ENCODE assay signal across 15 cellular contexts in genomic region chr3:14923476-14923875, GRCh38. TPM values are rescaled to one million over a fixed set of nuclear protein-coding genes. Genes with fewer than 3 reads are reported as not detected.
DNase-seq lines count a peak whose midpoint lies in the region; ATAC-seq and TF ChIP-seq lines count a peak whose summit lies in the region.
"Had no signal": no experiment of that assay in that cellular context is flagged by ENCODE, and none has a peak within 500 bp of the region (broad histone marks: within the 10 kb centered on the region; RNA-seq: fewer than 3 reads in every experiment).

No MANE protein-coding gene starts in this region.

- no peaks in the 10 kb centered on the region for H3K9me3 ChIP-seq in suprapubic skin

- H3K4me3 Mint-ChIP-seq in nephron progenitor cell = no peak overlapping the region
- H3K4me3 Mint-ChIP-seq: CD4-positive, alpha-beta memory T cell had no signal

- H3K4me3 ChIP-seq in H7 (ENCODE audit: insufficient read depth, low read depth, low read length) (no peak overlapping the region), suprapubic skin (no peak overlapping the region)

- DNase-seq in ELF-1 (ENCODE audit: low read depth, low spot score) (peak; percentile 20), H7 (peak; percentile 27), nephron progenitor cell (no peak), suprapubic skin (ENCODE audit: low spot score in 2 of 2) (peak; percentile 51 to 68), NCI-H2227 (lab: John Stamatoyannopoulos, UW; ENCODE audit: unreplicated experiment) (no peak), HT-29 (ENCODE audit: low spot score) (no peak), HK-2 (ENCODE audit: unreplicated experiment) (no peak)
- DNase-seq: C1 segment of cervical spinal cord; Calu3; CD4-positive, alpha-beta memory T cell; COR-L47; DMS79 treated with DMSO at 0.1 percent for 48 hours; GOT3; HCEC 1CT had no signal

- no peaks in the 10 kb centered on the region for H3K36me3 Mint-ChIP-seq in nephron progenitor cell (ENCODE audit: low read depth)
- H3K36me3 Mint-ChIP-seq: CD4-positive, alpha-beta memory T cell had no signal

- TF ChIP-seq EP300 in suprapubic skin (IDR thresholded peaks at IDR 0.05) = no peak

- H3K4me1 Mint-ChIP-seq in nephron progenitor cell = peaks cover 17% of the 10 kb centered on the region

- TF ChIP-seq POLR2A in suprapubic skin (IDR thresholded peaks at IDR 0.05) = no peak

- H3K36me3 ChIP-seq in H7 (replicated peaks; ENCODE audit: control insufficient read depth, insufficient read depth, low read length) (peaks cover 3% of the 10 kb centered on the region), suprapubic skin (peaks cover 21% of the 10 kb centered on the region)

- TF ChIP-seq CTCF in nephron progenitor cell (IDR thresholded peaks at IDR 0.05) (no peak), suprapubic skin (IDR thresholded peaks at IDR 0.05) (no peak)

- ATAC-seq in GM19463 (IDR thresholded peaks at IDR 0.05; ENCODE audit: unreplicated experiment) = no peak

- H3K4me1 ChIP-seq in suprapubic skin = peaks cover 6% of the 10 kb centered on the region

- no peak overlapping the region for H3K27ac ChIP-seq in suprapubic skin

- H3K27me3 ChIP-seq in H7 (ENCODE audit: control insufficient read depth, insufficient read depth, low read length) = no peaks in the 10 kb centered on the region
- no peaks in the 10 kb centered on the region for H3K27me3 ChIP-seq in suprapubic skin

- H3K27me3 Mint-ChIP-seq in nephron progenitor cell (ENCODE audit: low read depth, poor library complexity) = peaks cover 26% of the 10 kb centered on the region
- H3K27me3 Mint-ChIP-seq: CD4-positive, alpha-beta memory T cell had no signal

- 70% methylated on average over 3 of the region's 6 CpGs for WGBS in suprapubic skin

- H3K27ac Mint-ChIP-seq in nephron progenitor cell = peak overlapping the region; percentile 32
- H3K27ac Mint-ChIP-seq: CD4-positive, alpha-beta memory T cell had no signal

- H3K9me3 Mint-ChIP-seq in nephron progenitor cell = no peaks in the 10 kb centered on the region
- H3K9me3 Mint-ChIP-seq: CD4-positive, alpha-beta memory T cell had no signal

RNA-seq across cellular contexts. Expression of gene NR2C2, which starts 23.9 kb away (rescaled TPM):
- total RNA-seq in H7 (2014; rRNA removed; shearing (Covaris generic)) = 14.7 and 25.6 TPM in 2 replicates
- 10 to 100 TPM; 33.3 to 91.6 (median 51.5) TPM for total RNA-seq in suprapubic skin
- total RNA-seq in HT-29 (2014; rRNA removed; shearing (Covaris generic)) = 14.1 and 18.0 TPM in 2 replicates

Comparison
In these comparisons a context has a peak if more than half of its experiments do, and no peak if none do; other contexts are left out.
1. DNase-seq: peak in ELF-1 (single experiment), H7 (single experiment) and suprapubic skin (2 of 2); none in nephron progenitor cell (single experiment), NCI-H2227 (single experiment), HT-29 (single experiment) and HK-2 (single experiment).